ENCODE assay signal across 20 cellular contexts in the genomic region with DNA sequence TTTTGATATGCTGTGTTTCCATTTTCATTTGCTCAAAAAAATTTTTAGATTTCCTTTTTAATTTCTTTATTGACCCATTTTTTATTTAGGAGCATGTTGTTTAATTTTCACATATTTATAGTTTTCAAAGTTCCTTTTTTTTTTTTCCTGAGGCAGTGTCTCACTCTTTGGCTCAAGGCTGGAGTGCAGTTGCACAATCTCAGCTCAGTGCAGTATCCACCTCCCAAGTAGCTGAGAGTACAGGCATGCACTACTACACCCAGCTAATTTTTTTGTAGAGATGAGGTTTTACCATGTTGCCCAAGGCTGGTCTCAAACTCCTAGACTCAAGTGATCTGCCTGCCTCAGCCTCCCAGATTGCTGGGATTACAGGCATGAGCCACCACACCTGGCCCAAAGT. TPM values are rescaled to one million over a fixed set of nuclear protein-coding genes. Genes with fewer than 3 reads are reported as not detected.
DNase-seq lines count a peak whose midpoint lies in the region; ATAC-seq, FAIRE-seq and TF ChIP-seq lines count a peak whose summit lies in the region.
"Had no signal": no experiment of that assay in that cellular context is flagged by ENCODE, and none has a peak within 500 bp of the region (broad histone marks: within the 10 kb centered on the region; RNA-seq: fewer than 3 reads in every experiment).

No MANE protein-coding gene starts in this region.

- TF ChIP-seq CTCF in HFFc6 (IDR thresholded peaks at IDR 0.05) (no peak), astrocyte (IDR thresholded peaks at IDR 0.05; ENCODE audit: insufficient read depth, low read depth, low read length) (no peak)

- peak; percentile 71 to 91 for ATAC-seq in left cardiac atrium
- ATAC-seq in stimulated activated effector memory CD8-positive, alpha-beta T cell treated with anti-CD3 and anti-CD28 coated beads, Interleukin-12 subunit alpha, Interleukin-12 subunit beta, amount 100 ng/mL, for 72 hours: no peak
- ATAC-seq: HCT116, left colon had no signal

- H3K27me3 Mint-ChIP-seq in HFFc6 (ENCODE audit: insufficient read depth) (peaks cover 2% of the 10 kb centered on the region; the same call in 1 of the 2 replicates), astrocyte (ENCODE audit: low read depth, unreplicated experiment) (no peaks in the 10 kb centered on the region)
- H3K27me3 Mint-ChIP-seq in activated CD4-positive, alpha-beta memory T cell treated with anti-CD3 and anti-CD28 coated beads for 36 hours: no peaks in the 10 kb centered on the region

- DNase-seq in HFFc6 (peak; percentile 59), astrocyte (ENCODE audit: low read depth) (peak; percentile 44), left cardiac atrium (peak; percentile 36), SK-N-DZ (ENCODE audit: low spot score) (no peak)
- DNase-seq in stimulated activated effector memory CD8-positive, alpha-beta T cell treated with anti-CD3 and anti-CD28 coated beads, Interleukin-12 subunit alpha, Interleukin-12 subunit beta, amount 100 ng/mL, for 72 hours (ENCODE audit: low spot score in 2 of 2): no peak
- no peak for DNase-seq in activated CD4-positive, alpha-beta T cell treated with anti-CD3 and anti-CD28 coated beads, Interleukin-2, amount 50 U/mL, for 48 hours
- DNase-seq in activated CD4-positive, alpha-beta T cell treated with anti-CD3 and anti-CD28 coated beads, Interleukin-2, amount 50 U/mL, for 4 hours: no peak
- no peak for DNase-seq in activated CD4-positive, alpha-beta memory T cell treated with anti-CD3 and anti-CD28 coated beads for 36 hours
- DNase-seq: activated T-cell treated with anti-CD3 and anti-CD28 coated beads for 4 hours; caudate nucleus; esophagus squamous epithelium; KG1; left colon; NCI-H2227 treated with DMSO at 0.1 percent for 48 hours; RPMI8226; stimulated activated CD4-positive, alpha-beta T cell treated with anti-CD3 and anti-CD28 coated beads, Interleukin-2, amount 100 ng/mL, for 48 hours; WERI-Rb-1 had no signal

- H3K36me3 ChIP-seq in astrocyte (ENCODE audit: insufficient read depth, low read length): no peaks in the 10 kb centered on the region
- H3K36me3 ChIP-seq: WERI-Rb-1 had no signal

- peaks cover 5% of the 10 kb centered on the region for H4K20me1 ChIP-seq in astrocyte (ENCODE audit: insufficient read depth, low read length)

- H3K27me3 ChIP-seq in astrocyte (ENCODE audit: insufficient read depth, low read length): no peaks in the 10 kb centered on the region
- H3K27me3 ChIP-seq: esophagus squamous epithelium had no signal

- H3K4me2 ChIP-seq in astrocyte (ENCODE audit: low read length): no peak overlapping the region

- H3K27ac Mint-ChIP-seq in HFFc6 (no peak overlapping the region; the same call in 1 of the 2 replicates), astrocyte (ENCODE audit: unreplicated experiment) (no peak overlapping the region)
- H3K27ac Mint-ChIP-seq in stimulated activated effector memory CD8-positive, alpha-beta T cell treated with anti-CD3 and anti-CD28 coated beads, Interleukin-12 subunit alpha, Interleukin-12 subunit beta, amount 100 ng/mL, for 72 hours: peak overlapping the region; percentile 55
- no peak overlapping the region for H3K27ac Mint-ChIP-seq in activated CD4-positive, alpha-beta memory T cell treated with anti-CD3 and anti-CD28 coated beads for 36 hours

- H3K4me3 Mint-ChIP-seq in HFFc6 (no peak overlapping the region), astrocyte (ENCODE audit: unreplicated experiment) (no peak overlapping the region)
- no peak overlapping the region for H3K4me3 Mint-ChIP-seq in stimulated activated effector memory CD8-positive, alpha-beta T cell treated with anti-CD3 and anti-CD28 coated beads, Interleukin-12 subunit alpha, Interleukin-12 subunit beta, amount 100 ng/mL, for 72 hours
- no peak overlapping the region for H3K4me3 Mint-ChIP-seq in activated CD4-positive, alpha-beta memory T cell treated with anti-CD3 and anti-CD28 coated beads for 36 hours

- FAIRE-seq in astrocyte (lab: Jason Lieb, UNC): no peak
- FAIRE-seq: D721Med had no signal

- intact Hi-C loops in left cardiac atrium (cut with DNase I): no loop called here
- intact Hi-C loops in activated CD4-positive, alpha-beta memory T cell treated with anti-CD3 and anti-CD28 coated beads for 36 hours (cut with micrococcal nuclease): loop anchor here (10.0 kb wide), 1 partner anchor 560 kb away; no protein-coding TSS in a partner anchor

- peaks cover 3% of the 10 kb centered on the region for H3K79me2 ChIP-seq in astrocyte (ENCODE audit: insufficient read depth, low read length)

- H3K36me3 Mint-ChIP-seq in HFFc6 (ENCODE audit: low read depth) (peaks cover 27% of the 10 kb centered on the region), astrocyte (ENCODE audit: low read depth, unreplicated experiment) (peaks cover 13% of the 10 kb centered on the region)
- peaks cover 25% of the 10 kb centered on the region for H3K36me3 Mint-ChIP-seq in stimulated activated effector memory CD8-positive, alpha-beta T cell treated with anti-CD3 and anti-CD28 coated beads, Interleukin-12 subunit alpha, Interleukin-12 subunit beta, amount 100 ng/mL, for 72 hours
- H3K36me3 Mint-ChIP-seq in activated CD4-positive, alpha-beta memory T cell treated with anti-CD3 and anti-CD28 coated beads for 36 hours: peaks cover 19% of the 10 kb centered on the region

- H3K27ac ChIP-seq in astrocyte (ENCODE audit: low read depth, low read length): no peak overlapping the region
- H3K27ac ChIP-seq: esophagus squamous epithelium, parathyroid adenoma, WERI-Rb-1 had no signal

- peaks cover 4% of the 10 kb centered on the region for H3K9me3 ChIP-seq in astrocyte (ENCODE audit: insufficient read depth, low read depth, low read length)
- H3K9me3 ChIP-seq: esophagus squamous epithelium had no signal

- peaks cover 49% of the 10 kb centered on the region for H3K4me1 Mint-ChIP-seq in HFFc6 (ENCODE audit: low read depth)
- H3K4me1 Mint-ChIP-seq in astrocyte (ENCODE audit: low read depth, unreplicated experiment): peaks cover 8% of the 10 kb centered on the region
- peaks cover 35% of the 10 kb centered on the region for H3K4me1 Mint-ChIP-seq in stimulated activated effector memory CD8-positive, alpha-beta T cell treated with anti-CD3 and anti-CD28 coated beads, Interleukin-12 subunit alpha, Interleukin-12 subunit beta, amount 100 ng/mL, for 72 hours
- H3K4me1 Mint-ChIP-seq in activated CD4-positive, alpha-beta memory T cell treated with anti-CD3 and anti-CD28 coated beads for 36 hours (ENCODE audit: low read depth): peaks cover 18% of the 10 kb centered on the region

- H3K9me3 Mint-ChIP-seq in HFFc6 (peaks cover 5% of the 10 kb centered on the region), astrocyte (ENCODE audit: unreplicated experiment) (peaks cover 4% of the 10 kb centered on the region)
- H3K9me3 Mint-ChIP-seq in stimulated activated effector memory CD8-positive, alpha-beta T cell treated with anti-CD3 and anti-CD28 coated beads, Interleukin-12 subunit alpha, Interleukin-12 subunit beta, amount 100 ng/mL, for 72 hours: no peaks in the 10 kb centered on the region
- peaks cover 14% of the 10 kb centered on the region for H3K9me3 Mint-ChIP-seq in activated CD4-positive, alpha-beta memory T cell treated with anti-CD3 and anti-CD28 coated beads for 36 hours

- peaks cover 3% of the 10 kb centered on the region for H3K4me1 ChIP-seq in astrocyte (ENCODE audit: insufficient read depth, low read length)

- no peak overlapping the region for H3K9ac ChIP-seq in astrocyte (ENCODE audit: low read length)
- H3K9ac ChIP-seq: parathyroid adenoma had no signal

- no peak overlapping the region for H2AFZ ChIP-seq in astrocyte (ENCODE audit: low read depth, low read length)
- H2AFZ ChIP-seq: parathyroid adenoma had no signal

- POLR2A ChIA-PET in activated CD4-positive, alpha-beta memory T cell treated with anti-CD3 and anti-CD28 coated beads for 36 hours (lab: Charles Lee): no interaction called here

- CTCF ChIA-PET in activated CD4-positive, alpha-beta memory T cell treated with anti-CD3 and anti-CD28 coated beads for 36 hours (lab: Charles Lee): interaction anchor here (4.6 kb wide), 1 partner anchor 249 kb away, joined by 52 read pairs; no protein-coding TSS in a partner anchor

- no peak overlapping the region for H3K4me3 ChIP-seq in astrocyte (ENCODE audit: insufficient read depth, low read depth, low read length)
- H3K4me3 ChIP-seq: esophagus squamous epithelium had no signal

RNA-seq across cellular contexts. Expression of gene PFN2, which starts 36.2 kb away (rescaled TPM):
- 100 to 1,000 TPM; 369 to 470 (median 454) TPM for total RNA-seq in HFFc6 (2021; fragmentation: NEBNext Ultra II Directional; extraction: Animal tissue kit (Norgen Biotek cat#: 25700))
- 172 and 179 TPM in 2 replicates for total RNA-seq in astrocyte
- 10 to 100 TPM; 45.7 to 49.2 TPM for total RNA-seq in left cardiac atrium
- 312 and 314 TPM in 2 replicates for polyA plus RNA-seq in SK-N-DZ (2014; cell fraction: cytosol; rRNA removed)
- polyA plus RNA-seq in SK-N-DZ (2014; cell fraction: nucleus; rRNA removed): 282 and 316 TPM in 2 replicates
- total RNA-seq in activated CD4-positive, alpha-beta memory T cell treated with anti-CD3 and anti-CD28 coated beads for 36 hours: 1 to 10 TPM; 2.9 to 3.4 TPM

Comparison
In these comparisons a context has a peak if more than half of its experiments do, and no peak if none do; other contexts are left out.
1. DNase-seq: peak in HFFc6 (single experiment), astrocyte (single experiment) and left cardiac atrium (single experiment); none in stimulated activated effector memory CD8-positive, alpha-beta T cell treated with anti-CD3 and anti-CD28 coated beads, Interleukin-12 subunit alpha, Interleukin-12 subunit beta, amount 100 ng/mL, for 72 hours (0 of 2), activated CD4-positive, alpha-beta T cell treated with anti-CD3 and anti-CD28 coated beads, Interleukin-2, amount 50 U/mL, for 48 hours (0 of 2), SK-N-DZ (single experiment), activated CD4-positive, alpha-beta T cell treated with anti-CD3 and anti-CD28 coated beads, Interleukin-2, amount 50 U/mL, for 4 hours (0 of 2) and activated CD4-positive, alpha-beta memory T cell treated with anti-CD3 and anti-CD28 coated beads for 36 hours (single experiment).
2. RNA of gene PFN2, which starts 36.2 kb away (total RNA-seq): 369 to 470 TPM in HFFc6, 172 to 179 TPM in astrocyte and 45.7 to 49.2 TPM in left cardiac atrium; 2.9 to 3.4 TPM in activated CD4-positive, alpha-beta memory T cell treated with anti-CD3 and anti-CD28 coated beads for 36 hours; every median in the first group is over 10 times any median in the second.